1 cellular context compared by ENCODE assay signal in the genomic region with DNA sequence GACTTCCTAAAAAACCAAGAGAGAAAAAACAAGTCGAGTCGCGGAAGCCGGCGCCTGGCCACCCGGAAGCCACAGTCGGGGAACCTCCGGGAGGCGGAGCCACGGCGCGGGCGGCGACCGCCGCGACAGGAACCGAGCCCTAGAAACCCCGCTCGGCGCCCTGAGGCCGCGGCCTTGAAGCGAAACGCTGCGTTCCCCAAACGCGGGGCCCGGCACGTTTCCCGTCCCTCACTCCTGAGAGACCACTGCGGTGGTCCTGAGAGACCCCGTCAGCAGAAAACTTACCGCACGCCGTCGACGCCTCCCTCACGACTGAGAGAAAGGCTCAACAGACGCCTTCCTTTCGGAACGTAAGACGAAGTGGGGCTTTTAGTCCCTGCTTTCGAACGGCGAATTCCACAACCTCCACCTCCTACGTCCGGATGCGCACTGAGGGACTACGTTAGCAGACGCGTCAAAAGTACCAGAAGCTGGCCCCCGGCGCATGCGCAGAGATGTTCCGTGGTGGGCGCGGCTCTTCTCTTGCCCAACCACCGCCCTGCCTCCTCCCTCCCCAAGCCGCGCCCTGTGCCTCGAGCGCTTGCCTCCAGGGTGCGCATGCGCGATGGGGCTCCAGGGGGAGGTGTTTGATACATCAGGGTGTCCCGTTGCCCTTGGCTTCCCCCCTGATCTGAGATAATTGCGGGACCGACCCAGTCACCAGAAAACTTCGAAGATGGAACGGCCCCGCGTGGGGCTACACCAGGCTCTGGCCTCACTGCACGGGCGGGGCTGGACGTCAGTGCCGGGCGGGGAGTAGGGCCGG.
TF ChIP-seq lines count a peak whose summit lies in the region.

A gene with protein sequence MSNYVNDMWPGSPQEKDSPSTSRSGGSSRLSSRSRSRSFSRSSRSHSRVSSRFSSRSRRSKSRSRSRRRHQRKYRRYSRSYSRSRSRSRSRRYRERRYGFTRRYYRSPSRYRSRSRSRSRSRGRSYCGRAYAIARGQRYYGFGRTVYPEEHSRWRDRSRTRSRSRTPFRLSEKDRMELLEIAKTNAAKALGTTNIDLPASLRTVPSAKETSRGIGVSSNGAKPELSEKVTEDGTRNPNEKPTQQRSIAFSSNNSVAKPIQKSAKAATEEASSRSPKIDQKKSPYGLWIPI (minus strand): TSS at position 431 of the 805 bp plus-strand sequence. CDS start 491 bp downstream, outside the sequence.

TF ChIP-seq in HepG2, 621 proteins besides CTCF, POLR2A, EP300 and RAD21 (continued from another document and continues in another):
- TF ChIP-seq, protein P1, sequence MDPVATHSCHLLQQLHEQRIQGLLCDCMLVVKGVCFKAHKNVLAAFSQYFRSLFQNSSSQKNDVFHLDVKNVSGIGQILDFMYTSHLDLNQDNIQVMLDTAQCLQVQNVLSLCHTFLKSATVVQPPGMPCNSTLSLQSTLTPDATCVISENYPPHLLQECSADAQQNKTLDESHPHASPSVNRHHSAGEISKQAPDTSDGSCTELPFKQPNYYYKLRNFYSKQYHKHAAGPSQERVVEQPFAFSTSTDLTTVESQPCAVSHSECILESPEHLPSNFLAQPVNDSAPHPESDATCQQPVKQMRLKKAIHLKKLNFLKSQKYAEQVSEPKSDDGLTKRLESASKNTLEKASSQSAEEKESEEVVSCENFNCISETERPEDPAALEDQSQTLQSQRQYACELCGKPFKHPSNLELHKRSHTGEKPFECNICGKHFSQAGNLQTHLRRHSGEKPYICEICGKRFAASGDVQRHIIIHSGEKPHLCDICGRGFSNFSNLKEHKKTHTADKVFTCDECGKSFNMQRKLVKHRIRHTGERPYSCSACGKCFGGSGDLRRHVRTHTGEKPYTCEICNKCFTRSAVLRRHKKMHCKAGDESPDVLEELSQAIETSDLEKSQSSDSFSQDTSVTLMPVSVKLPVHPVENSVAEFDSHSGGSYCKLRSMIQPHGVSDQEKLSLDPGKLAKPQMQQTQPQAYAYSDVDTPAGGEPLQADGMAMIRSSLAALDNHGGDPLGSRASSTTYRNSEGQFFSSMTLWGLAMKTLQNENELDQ (CRISPR knock-in tag; IDR thresholded peaks at IDR 0.05; ENCODE audit: borderline replicate concordance), result peak; percentile 95
- TF ChIP-seq RBFOX2 (IDR thresholded peaks at IDR 0.05; ENCODE audit: low read depth, low read length) (peak; percentile 85), MTA3 (CRISPR knock-in tag; IDR thresholded peaks at IDR 0.05) (no peak), ZNF317 (CRISPR knock-in tag; IDR thresholded peaks at IDR 0.05) (no peak), ARNTL (CRISPR knock-in tag; IDR thresholded peaks at IDR 0.05) (no peak; the same call in 1 of the 2 replicates), RFX3 (CRISPR knock-in tag; IDR thresholded peaks at IDR 0.05) (peak; percentile 35; the same call in 1 of the 2 replicates), KDM5A (IDR thresholded peaks at IDR 0.05; ENCODE audit: borderline replicate concordance, low read length) (peak; percentile 70), RBM22 (optimal IDR thresholded peaks at IDR 0.05; ENCODE audit: low read length) (peak; percentile 94), CCDC6 (CRISPR knock-in tag; IDR thresholded peaks at IDR 0.05) (peak; percentile 58), ZNF766 (CRISPR knock-in tag; IDR thresholded peaks at IDR 0.05; ENCODE audit: borderline replicate concordance) (peak; percentile 79; the same call in 1 of the 2 replicates), KDM4B (CRISPR knock-in tag; IDR thresholded peaks at IDR 0.05) (peak; percentile 45; the same call in 1 of the 2 replicates), NFKBIZ (CRISPR knock-in tag; IDR thresholded peaks at IDR 0.05) (peak; percentile 63; the same call in 1 of the 2 replicates), ISL2 (CRISPR knock-in tag; IDR thresholded peaks at IDR 0.05) (peak; percentile 75), SALL2 (CRISPR knock-in tag; IDR thresholded peaks at IDR 0.05) (peak; percentile 65), ZNF121 (CRISPR knock-in tag; IDR thresholded peaks at IDR 0.05) (peak; percentile 42; the same call in 1 of the 2 replicates), EEA1 (CRISPR knock-in tag; IDR thresholded peaks at IDR 0.05; ENCODE audit: borderline replicate concordance) (no peak), ZNF20 (CRISPR knock-in tag; IDR thresholded peaks at IDR 0.05) (0 out of 2 replicates have a peak, but pooled peaks have one; percentile 43), SRSF9 (IDR thresholded peaks at IDR 0.05; ENCODE audit: borderline replicate concordance, insufficient read depth, low read depth, low read length, poor library complexity, severe bottlenecking) (no peak), NR2C2 (CRISPR knock-in tag; IDR thresholded peaks at IDR 0.05; ENCODE audit: borderline replicate concordance) (no peak), ZNF577 (CRISPR knock-in tag; IDR thresholded peaks at IDR 0.05; ENCODE audit: borderline replicate concordance, low read depth) (no peak), MTF1 (CRISPR knock-in tag; IDR thresholded peaks at IDR 0.05) (no peak), ZNF367 (CRISPR knock-in tag; IDR thresholded peaks at IDR 0.05; ENCODE audit: borderline replicate concordance) (no peak; the same call in 1 of the 2 replicates), TARDBP (CRISPR knock-in tag; IDR thresholded peaks at IDR 0.05) (peak; percentile 86; the same call in 1 of the 2 replicates), HNRNPH1 (optimal IDR thresholded peaks at IDR 0.05; ENCODE audit: low read depth, low read length) (no peak), MED8 (CRISPR knock-in tag; IDR thresholded peaks at IDR 0.05; ENCODE audit: insufficient replicate concordance) (peak; percentile 59), HOXA3 (CRISPR knock-in tag; IDR thresholded peaks at IDR 0.05) (peak; percentile 47), AGO2 (optimal IDR thresholded peaks at IDR 0.05; ENCODE audit: low read depth, low read length) (peak; percentile 89), NR1H2 (CRISPR knock-in tag; IDR thresholded peaks at IDR 0.05; ENCODE audit: borderline replicate concordance, low read depth) (no peak), CHD4 (IDR thresholded peaks at IDR 0.05; ENCODE audit: borderline replicate concordance, low read length) (no peak), ZMYM3 (CRISPR knock-in tag; IDR thresholded peaks at IDR 0.05) (no peak; the same call in 1 of the 2 replicates), ZNF446 (CRISPR knock-in tag; IDR thresholded peaks at IDR 0.05) (0 out of 2 replicates have a peak, but pooled peaks have one; percentile 62), ZNF652 (CRISPR knock-in tag; IDR thresholded peaks at IDR 0.05; ENCODE audit: borderline replicate concordance, low read depth) (no peak), SNAPC2 (CRISPR knock-in tag; IDR thresholded peaks at IDR 0.05) (peak; percentile 79; the same call in 1 of the 2 replicates), TOE1 (CRISPR knock-in tag; IDR thresholded peaks at IDR 0.05) (peak; percentile 94), ZNF441 (CRISPR knock-in tag; IDR thresholded peaks at IDR 0.05; ENCODE audit: borderline replicate concordance) (peak; percentile 17; the same call in 1 of the 2 replicates), SETDB1 (CRISPR knock-in tag; IDR thresholded peaks at IDR 0.05; ENCODE audit: borderline replicate concordance) (no peak), GABPB1 (CRISPR knock-in tag; IDR thresholded peaks at IDR 0.05) (peak; percentile 83), ZNF468 (CRISPR knock-in tag; IDR thresholded peaks at IDR 0.05) (no peak), ONECUT2 (CRISPR knock-in tag; IDR thresholded peaks at IDR 0.05) (no peak), ZFP82 (CRISPR knock-in tag; IDR thresholded peaks at IDR 0.05; ENCODE audit: borderline replicate concordance) (peak; percentile 78; the same call in 1 of the 2 replicates)
- TF ChIP-seq, protein P2, sequence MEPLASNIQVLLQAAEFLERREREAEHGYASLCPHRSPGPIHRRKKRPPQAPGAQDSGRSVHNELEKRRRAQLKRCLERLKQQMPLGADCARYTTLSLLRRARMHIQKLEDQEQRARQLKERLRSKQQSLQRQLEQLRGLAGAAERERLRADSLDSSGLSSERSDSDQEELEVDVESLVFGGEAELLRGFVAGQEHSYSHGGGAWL (CRISPR knock-in tag; IDR thresholded peaks at IDR 0.05), result peak; percentile 83; the same call in 1 of the 2 replicates
- TF ChIP-seq, protein P3, sequence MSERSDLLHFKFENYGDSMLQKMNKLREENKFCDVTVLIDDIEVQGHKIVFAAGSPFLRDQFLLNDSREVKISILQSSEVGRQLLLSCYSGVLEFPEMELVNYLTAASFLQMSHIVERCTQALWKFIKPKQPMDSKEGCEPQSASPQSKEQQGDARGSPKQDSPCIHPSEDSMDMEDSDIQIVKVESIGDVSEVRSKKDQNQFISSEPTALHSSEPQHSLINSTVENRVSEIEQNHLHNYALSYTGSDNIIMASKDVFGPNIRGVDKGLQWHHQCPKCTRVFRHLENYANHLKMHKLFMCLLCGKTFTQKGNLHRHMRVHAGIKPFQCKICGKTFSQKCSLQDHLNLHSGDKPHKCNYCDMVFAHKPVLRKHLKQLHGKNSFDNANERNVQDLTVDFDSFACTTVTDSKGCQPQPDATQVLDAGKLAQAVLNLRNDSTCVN (CRISPR knock-in tag; IDR thresholded peaks at IDR 0.05; ENCODE audit: borderline replicate concordance), result peak; percentile 74
- TF ChIP-seq, protein P4, sequence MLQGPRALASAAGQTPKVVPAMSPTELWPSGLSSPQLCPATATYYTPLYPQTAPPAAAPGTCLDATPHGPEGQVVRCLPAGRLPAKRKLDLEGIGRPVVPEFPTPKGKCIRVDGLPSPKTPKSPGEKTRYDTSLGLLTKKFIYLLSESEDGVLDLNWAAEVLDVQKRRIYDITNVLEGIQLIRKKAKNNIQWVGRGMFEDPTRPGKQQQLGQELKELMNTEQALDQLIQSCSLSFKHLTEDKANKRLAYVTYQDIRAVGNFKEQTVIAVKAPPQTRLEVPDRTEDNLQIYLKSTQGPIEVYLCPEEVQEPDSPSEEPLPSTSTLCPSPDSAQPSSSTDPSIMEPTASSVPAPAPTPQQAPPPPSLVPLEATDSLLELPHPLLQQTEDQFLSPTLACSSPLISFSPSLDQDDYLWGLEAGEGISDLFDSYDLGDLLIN (CRISPR knock-in tag; IDR thresholded peaks at IDR 0.05; ENCODE audit: borderline replicate concordance), result 0 out of 2 replicates have a peak, but pooled peaks have one; percentile 21
- TF ChIP-seq, protein P5, sequence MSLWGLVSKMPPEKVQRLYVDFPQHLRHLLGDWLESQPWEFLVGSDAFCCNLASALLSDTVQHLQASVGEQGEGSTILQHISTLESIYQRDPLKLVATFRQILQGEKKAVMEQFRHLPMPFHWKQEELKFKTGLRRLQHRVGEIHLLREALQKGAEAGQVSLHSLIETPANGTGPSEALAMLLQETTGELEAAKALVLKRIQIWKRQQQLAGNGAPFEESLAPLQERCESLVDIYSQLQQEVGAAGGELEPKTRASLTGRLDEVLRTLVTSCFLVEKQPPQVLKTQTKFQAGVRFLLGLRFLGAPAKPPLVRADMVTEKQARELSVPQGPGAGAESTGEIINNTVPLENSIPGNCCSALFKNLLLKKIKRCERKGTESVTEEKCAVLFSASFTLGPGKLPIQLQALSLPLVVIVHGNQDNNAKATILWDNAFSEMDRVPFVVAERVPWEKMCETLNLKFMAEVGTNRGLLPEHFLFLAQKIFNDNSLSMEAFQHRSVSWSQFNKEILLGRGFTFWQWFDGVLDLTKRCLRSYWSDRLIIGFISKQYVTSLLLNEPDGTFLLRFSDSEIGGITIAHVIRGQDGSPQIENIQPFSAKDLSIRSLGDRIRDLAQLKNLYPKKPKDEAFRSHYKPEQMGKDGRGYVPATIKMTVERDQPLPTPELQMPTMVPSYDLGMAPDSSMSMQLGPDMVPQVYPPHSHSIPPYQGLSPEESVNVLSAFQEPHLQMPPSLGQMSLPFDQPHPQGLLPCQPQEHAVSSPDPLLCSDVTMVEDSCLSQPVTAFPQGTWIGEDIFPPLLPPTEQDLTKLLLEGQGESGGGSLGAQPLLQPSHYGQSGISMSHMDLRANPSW (CRISPR knock-in tag; IDR thresholded peaks at IDR 0.05; ENCODE audit: borderline replicate concordance), result no peak; the same call in 1 of the 2 replicates
- TF ChIP-seq, protein P6, sequence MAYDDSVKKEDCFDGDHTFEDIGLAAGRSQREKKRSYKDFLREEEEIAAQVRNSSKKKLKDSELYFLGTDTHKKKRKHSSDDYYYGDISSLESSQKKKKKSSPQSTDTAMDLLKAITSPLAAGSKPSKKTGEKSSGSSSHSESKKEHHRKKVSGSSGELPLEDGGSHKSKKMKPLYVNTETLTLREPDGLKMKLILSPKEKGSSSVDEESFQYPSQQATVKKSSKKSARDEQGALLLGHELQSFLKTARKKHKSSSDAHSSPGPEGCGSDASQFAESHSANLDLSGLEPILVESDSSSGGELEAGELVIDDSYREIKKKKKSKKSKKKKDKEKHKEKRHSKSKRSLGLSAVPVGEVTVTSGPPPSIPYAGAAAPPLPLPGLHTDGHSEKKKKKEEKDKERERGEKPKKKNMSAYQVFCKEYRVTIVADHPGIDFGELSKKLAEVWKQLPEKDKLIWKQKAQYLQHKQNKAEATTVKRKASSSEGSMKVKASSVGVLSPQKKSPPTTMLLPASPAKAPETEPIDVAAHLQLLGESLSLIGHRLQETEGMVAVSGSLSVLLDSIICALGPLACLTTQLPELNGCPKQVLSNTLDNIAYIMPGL (CRISPR knock-in tag; IDR thresholded peaks at IDR 0.05; ENCODE audit: borderline replicate concordance in 1 of 2, low read depth in 1 of 2), result peak; percentile 80 to 94
- TF ChIP-seq, protein P7, sequence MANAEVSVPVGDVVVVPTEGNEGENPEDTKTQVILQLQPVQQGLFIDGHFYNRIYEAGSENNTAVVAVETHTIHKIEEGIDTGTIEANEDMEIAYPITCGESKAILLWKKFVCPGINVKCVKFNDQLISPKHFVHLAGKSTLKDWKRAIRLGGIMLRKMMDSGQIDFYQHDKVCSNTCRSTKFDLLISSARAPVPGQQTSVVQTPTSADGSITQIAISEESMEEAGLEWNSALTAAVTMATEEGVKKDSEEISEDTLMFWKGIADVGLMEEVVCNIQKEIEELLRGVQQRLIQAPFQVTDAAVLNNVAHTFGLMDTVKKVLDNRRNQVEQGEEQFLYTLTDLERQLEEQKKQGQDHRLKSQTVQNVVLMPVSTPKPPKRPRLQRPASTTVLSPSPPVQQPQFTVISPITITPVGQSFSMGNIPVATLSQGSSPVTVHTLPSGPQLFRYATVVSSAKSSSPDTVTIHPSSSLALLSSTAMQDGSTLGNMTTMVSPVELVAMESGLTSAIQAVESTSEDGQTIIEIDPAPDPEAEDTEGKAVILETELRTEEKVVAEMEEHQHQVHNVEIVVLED (CRISPR knock-in tag; IDR thresholded peaks at IDR 0.05; ENCODE audit: borderline replicate concordance), result peak; percentile 71; the same call in 1 of the 2 replicates
- TF ChIP-seq, protein P8, sequence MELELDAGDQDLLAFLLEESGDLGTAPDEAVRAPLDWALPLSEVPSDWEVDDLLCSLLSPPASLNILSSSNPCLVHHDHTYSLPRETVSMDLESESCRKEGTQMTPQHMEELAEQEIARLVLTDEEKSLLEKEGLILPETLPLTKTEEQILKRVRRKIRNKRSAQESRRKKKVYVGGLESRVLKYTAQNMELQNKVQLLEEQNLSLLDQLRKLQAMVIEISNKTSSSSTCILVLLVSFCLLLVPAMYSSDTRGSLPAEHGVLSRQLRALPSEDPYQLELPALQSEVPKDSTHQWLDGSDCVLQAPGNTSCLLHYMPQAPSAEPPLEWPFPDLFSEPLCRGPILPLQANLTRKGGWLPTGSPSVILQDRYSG (CRISPR knock-in tag; IDR thresholded peaks at IDR 0.05), result peak; percentile 27
- TF ChIP-seq, protein P9, sequence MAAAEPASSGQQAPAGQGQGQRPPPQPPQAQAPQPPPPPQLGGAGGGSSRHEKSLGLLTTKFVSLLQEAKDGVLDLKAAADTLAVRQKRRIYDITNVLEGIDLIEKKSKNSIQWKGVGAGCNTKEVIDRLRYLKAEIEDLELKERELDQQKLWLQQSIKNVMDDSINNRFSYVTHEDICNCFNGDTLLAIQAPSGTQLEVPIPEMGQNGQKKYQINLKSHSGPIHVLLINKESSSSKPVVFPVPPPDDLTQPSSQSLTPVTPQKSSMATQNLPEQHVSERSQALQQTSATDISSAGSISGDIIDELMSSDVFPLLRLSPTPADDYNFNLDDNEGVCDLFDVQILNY (CRISPR knock-in tag; conservative IDR thresholded peaks at IDR 0.05), result no peak
